8 cellular contexts compared by ENCODE assay signal in genomic region chr10:89213191-89213808, GRCh38. TPM values are rescaled to one million over a fixed set of nuclear protein-coding genes. Genes with fewer than 3 reads are reported as not detected.
DNase-seq lines count a peak whose midpoint lies in the region; ATAC-seq and TF ChIP-seq lines count a peak whose summit lies in the region.

No MANE protein-coding gene starts in this region.

- WGBS in spleen, 5 donors = 29 to 41% (median 36%) methylated on average over 8 of the region's 8 CpGs

- H3K4me3 ChIP-seq in spleen = no peak overlapping the region

- POLR2A ChIA-PET in activated CD8-positive, alpha-beta T cell treated with anti-CD3 and anti-CD28 coated beads, Interleukin-2, amount 10 ng/mL, durations not matched to agents 7 days and 5 days (lab: Charles Lee) = no interaction called here

- peak overlapping the region in 3 of 8 donors; percentile 26 to 35 (median 31) for H3K27ac ChIP-seq in spleen

- peaks cover 0 to 12% (median 3%) of the 10 kb centered on the region in 7 donors for H3K27me3 ChIP-seq in spleen (replicated peaks in 1 of 7)

- CTCF ChIA-PET in activated CD8-positive, alpha-beta T cell treated with anti-CD3 and anti-CD28 coated beads, Interleukin-2, amount 10 ng/mL, durations not matched to agents 7 days and 5 days (lab: Charles Lee) = interaction anchor here (0.6 to 4.2 kb wide), 20 partner anchors 18 to 377 kb away, joined by 3 to 94 read pairs (median 4); partner anchors contain the start of gene FAS

- H3K9me3 Mint-ChIP-seq in activated CD8-positive, alpha-beta T cell treated with anti-CD3 and anti-CD28 coated beads, Interleukin-2, amount 10 ng/mL, durations not matched to agents 7 days and 5 days (ENCODE audit: insufficient read depth) = no peaks in the 10 kb centered on the region

- peaks cover 16% of the 10 kb centered on the region for H3K4me1 Mint-ChIP-seq in activated CD8-positive, alpha-beta T cell treated with anti-CD3 and anti-CD28 coated beads, Interleukin-2, amount 10 ng/mL, durations not matched to agents 7 days and 5 days (ENCODE audit: low read depth)

- H3K27ac Mint-ChIP-seq in activated CD8-positive, alpha-beta T cell treated with anti-CD3 and anti-CD28 coated beads, Interleukin-2, amount 10 ng/mL, durations not matched to agents 7 days and 5 days = no peak overlapping the region

- intact Hi-C loops in left ventricle myocardium superior (cut with micrococcal nuclease) = loop anchor here (2.0 to 5.0 kb wide), 2 partner anchors 182 to 276 kb away; no protein-coding TSS in a partner anchor
- intact Hi-C loops in spleen (cut with DNase I; ENCODE audit: low total_unique reads) = loop anchor here (5.0 kb wide), 2 partner anchors 181 to 276 kb away; no protein-coding TSS in a partner anchor

- peaks cover 14 to 36% (median 23%) of the 10 kb centered on the region in 6 donors for H3K4me1 ChIP-seq in spleen

- peak; percentile 57 for ATAC-seq in activated CD8-positive, alpha-beta T cell treated with anti-CD3 and anti-CD28 coated beads, Interleukin-2, amount 10 ng/mL, durations not matched to agents 7 days and 5 days
- peak; percentile 66 for ATAC-seq in left ventricle myocardium superior
- ATAC-seq in GM21717 (IDR thresholded peaks at IDR 0.05; ENCODE audit: unreplicated experiment) = no peak

- TF ChIP-seq CTCF in spleen (IDR thresholded peaks at IDR 0.05 in 8 of 11, conservative IDR thresholded peaks at IDR 0.05 in 3 of 11) = peak; percentile 10 to 86 (median 58)

- no peaks in the 10 kb centered on the region for H3K9me3 ChIP-seq in spleen

- H3K27me3 Mint-ChIP-seq in activated CD8-positive, alpha-beta T cell treated with anti-CD3 and anti-CD28 coated beads, Interleukin-2, amount 10 ng/mL, durations not matched to agents 7 days and 5 days (ENCODE audit: low read depth) = peaks cover 24% of the 10 kb centered on the region

- no peaks in the 10 kb centered on the region for H3K36me3 Mint-ChIP-seq in activated CD8-positive, alpha-beta T cell treated with anti-CD3 and anti-CD28 coated beads, Interleukin-2, amount 10 ng/mL, durations not matched to agents 7 days and 5 days (ENCODE audit: low read depth)

- DNase-seq in ELF-1 (ENCODE audit: low read depth, low spot score) (peak; percentile 36), LHCN-M2 (ENCODE audit: low read depth) (peak; percentile 41), left ventricle myocardium superior (no peak), spleen (no peak), GOT3 (lab: John Stamatoyannopoulos, UW) (no peak)
- no peak for DNase-seq in activated CD8-positive, alpha-beta T cell treated with anti-CD3 and anti-CD28 coated beads, Interleukin-2, amount 10 ng/mL, durations not matched to agents 7 days and 5 days
- no peak for DNase-seq in stimulated activated CD4-positive, alpha-beta T cell treated with anti-CD3 and anti-CD28 coated beads, Interleukin-1b, Interleukin-23, amount 100 ng/mL, for 48 hours

- H3K36me3 ChIP-seq in spleen = peaks cover 0 to 26% (median 15%) of the 10 kb centered on the region in 6 donors

- TF ChIP-seq POLR2A in spleen (IDR thresholded peaks at IDR 0.05) = no peak

- no peak overlapping the region for H3K4me3 Mint-ChIP-seq in activated CD8-positive, alpha-beta T cell treated with anti-CD3 and anti-CD28 coated beads, Interleukin-2, amount 10 ng/mL, durations not matched to agents 7 days and 5 days

RNA-seq across cellular contexts. Expression of gene CH25H, which starts 6.2 kb away (rescaled TPM):
- total RNA-seq in LHCN-M2 (2014; rRNA removed) (0.06 TPM in 2 replicates), left ventricle myocardium superior (0.25 TPM), spleen (1 to 10 TPM in 5 of 7 donors, under 1 TPM in 2; 0.72 to 8.8 (median 1.8) TPM)
- polyA plus RNA-seq in LHCN-M2 (2012) = 0.04 TPM
- total RNA-seq in activated CD8-positive, alpha-beta T cell treated with anti-CD3 and anti-CD28 coated beads, Interleukin-2, amount 10 ng/mL, durations not matched to agents 7 days and 5 days = not detected
- polyA plus RNA-seq in spleen = 1 to 10 TPM; 1.4 to 3.6 (median 2.3) TPM

RNA-seq across cellular contexts. Expression of gene LIPA, which starts 38.3 kb away (rescaled TPM):
- total RNA-seq in LHCN-M2 (2014; rRNA removed) = 53.5 and 55.6 TPM in 2 replicates
- 30.3 TPM for polyA plus RNA-seq in LHCN-M2 (2012)
- total RNA-seq in activated CD8-positive, alpha-beta T cell treated with anti-CD3 and anti-CD28 coated beads, Interleukin-2, amount 10 ng/mL, durations not matched to agents 7 days and 5 days = 10 to 100 TPM; 23.5 to 29.2 TPM
- total RNA-seq in left ventricle myocardium superior = 16.5 TPM
- total RNA-seq in spleen = 100 to 1,000 TPM; 216 to 828 (median 424) TPM
- 10 to 100 TPM; 28.6 to 75.0 (median 58.6) TPM for polyA plus RNA-seq in spleen

Comparison
In these comparisons a context has a peak if more than half of its experiments do, and no peak if none do; other contexts are left out.
1. DNase-seq: peak in ELF-1 (single experiment) and LHCN-M2 (single experiment); none in activated CD8-positive, alpha-beta T cell treated with anti-CD3 and anti-CD28 coated beads, Interleukin-2, amount 10 ng/mL, durations not matched to agents 7 days and 5 days (single experiment), left ventricle myocardium superior (single experiment), spleen (single experiment), stimulated activated CD4-positive, alpha-beta T cell treated with anti-CD3 and anti-CD28 coated beads, Interleukin-1b, Interleukin-23, amount 100 ng/mL, for 48 hours (single experiment) and GOT3 (single experiment).